ENCODE assay signal across 8 cellular contexts in genomic region chr16:22373662-22374310, GRCh38. TPM values are rescaled to one million over a fixed set of nuclear protein-coding genes. Genes with fewer than 3 reads are reported as not detected.
DNase-seq lines count a peak whose midpoint lies in the region; ATAC-seq and TF ChIP-seq lines count a peak whose summit lies in the region.

No MANE protein-coding gene starts in this region.

- in situ Hi-C loops in astrocyte of the spinal cord (cut with HindIII; ENCODE audit: low sequenced_read_pairs) = no loop called here

- no peaks in the 10 kb centered on the region for H3K9me3 ChIP-seq in iPS-20b (ENCODE audit: insufficient read depth, low read depth, low read length)
- H3K9me3 ChIP-seq in spleen = no peaks in the 10 kb centered on the region

- DNase-seq in NK-92 treated with Interleukin-12 subunit alpha and Interleukin-12 subunit beta, amount 100 ng/mL, for 24 hours (lab: John Stamatoyannopoulos, UW) = peak; percentile 7
- DNase-seq in NK-92 (lab: John Stamatoyannopoulos, UW; ENCODE audit: unreplicated experiment) = no peak
- peak; percentile 25 for DNase-seq in SK-N-DZ (ENCODE audit: low spot score)
- DNase-seq in astrocyte of the spinal cord (ENCODE audit: low read depth, low spot score) = peak; percentile 40
- DNase-seq in spleen = peak; percentile 88
- DNase-seq in NCI-H1694 (lab: John Stamatoyannopoulos, UW) = no peak

- peak; percentile 13 for ATAC-seq in HG03095 (IDR thresholded peaks at IDR 0.05; ENCODE audit: unreplicated experiment)

- H3K4me3 ChIP-seq in astrocyte of the spinal cord (ENCODE audit: low read depth, low read length) = peak overlapping the region; percentile 79
- H3K4me3 ChIP-seq in iPS-20b (ENCODE audit: low read length) = peak overlapping the region; percentile 79
- H3K4me3 ChIP-seq in spleen = peak overlapping the region; percentile 65 to 85 (median 78)

- no peak for TF ChIP-seq POLR2A in spleen (IDR thresholded peaks at IDR 0.05)

- H3K36me3 ChIP-seq in iPS-20b (ENCODE audit: insufficient read depth, low read depth, low read length) = no peaks in the 10 kb centered on the region; the same call in 1 of the 2 replicates
- peaks cover 0 to 4% (median 0%) of the 10 kb centered on the region in 6 donors for H3K36me3 ChIP-seq in spleen

- peaks cover 28% of the 10 kb centered on the region for H3K4me1 ChIP-seq in iPS-20b (ENCODE audit: insufficient read depth, low read length)
- peaks cover 18 to 67% (median 54%) of the 10 kb centered on the region in 6 donors for H3K4me1 ChIP-seq in spleen

- intact Hi-C loops in spleen (cut with DNase I; ENCODE audit: low total_unique reads) = no loop called here

- H3K27ac ChIP-seq in iPS-20b (ENCODE audit: low read length) (no peak overlapping the region), spleen (peak overlapping the region; percentile 70 to 92 (median 88))

- peak overlapping the region; percentile 73 for H3K9ac ChIP-seq in iPS-20b (ENCODE audit: low read depth, low read length)

- H3K27me3 ChIP-seq in iPS-20b (ENCODE audit: insufficient read depth, low read length) (peaks cover 33% of the 10 kb centered on the region), spleen (replicated peaks in 1 of 7) (no peaks in the 10 kb centered on the region)

- WGBS in spleen, 5 donors = 0 to 4% (median 2%) methylated on average over 41 to 51 of the region's 51 CpGs

- no peak for TF ChIP-seq CTCF in astrocyte of the spinal cord (IDR thresholded peaks at IDR 0.05; ENCODE audit: low read depth, low read length)
- TF ChIP-seq CTCF in spleen (IDR thresholded peaks at IDR 0.05 in 8 of 11, conservative IDR thresholded peaks at IDR 0.05 in 3 of 11) = no peak

RNA-seq across cellular contexts. Expression of gene CDR2, which starts 0.6 kb away (rescaled TPM):
- polyA plus RNA-seq in SK-N-DZ (2014; cell fraction: cytosol; rRNA removed) = 20.9 and 26.2 TPM in 2 replicates
- 11.4 and 11.9 TPM in 2 replicates for polyA plus RNA-seq in SK-N-DZ (2014; cell fraction: nucleus; rRNA removed)
- 10 to 100 TPM; 19.2 to 33.4 (median 27.1) TPM for total RNA-seq in spleen
- polyA plus RNA-seq in spleen = 10 to 100 TPM in 1 of 3 donors, 1 to 10 TPM in 2; 7.7 to 10.1 (median 9.8) TPM

Comparison
In these comparisons a context has a peak if more than half of its experiments do, and no peak if none do; other contexts are left out.
1. DNase-seq: peak in NK-92 treated with Interleukin-12 subunit alpha and Interleukin-12 subunit beta, amount 100 ng/mL, for 24 hours (single experiment), SK-N-DZ (single experiment), astrocyte of the spinal cord (single experiment) and spleen (single experiment); none in NK-92 (single experiment) and NCI-H1694 (single experiment).
2. Peak in every context shown above with its lines, with median percentiles within 50 percentile points of each other: H3K4me3 ChIP-seq.